8 cellular contexts compared by ENCODE assay signal in genomic region chr5:6715758-6716633, GRCh38. TPM values are rescaled to one million over a fixed set of nuclear protein-coding genes. Genes with fewer than 3 reads are reported as not detected.
DNase-seq lines count a peak whose midpoint lies in the region; ATAC-seq and TF ChIP-seq lines count a peak whose summit lies in the region.

No MANE protein-coding gene starts in this region.

- BruUV-seq in MCF 10A (replicated peaks; lab: Mats Ljungman, UMichigan), result TSS peak; percentile 49

- no peak for DNase-seq in CD14-positive monocyte (ENCODE audit: low spot score)
- no peak for DNase-seq in MG63
- peak; percentile 39 for DNase-seq in MCF 10A (ENCODE audit: unreplicated experiment)
- DNase-seq in naive B cell, result peak; percentile 33
- DNase-seq in foreskin melanocyte, result no peak
- DNase-seq in NCI-H2227 treated with DMSO at 0.1 percent for 48 hours (lab: John Stamatoyannopoulos, UW), result no peak

- H3K4me3 ChIP-seq in MG63, result peak overlapping the region; percentile 66

- TF ChIP-seq CTCF in CD14-positive monocyte (IDR thresholded peaks at IDR 0.05), result no peak
- no peak for TF ChIP-seq CTCF in MCF 10A (IDR thresholded peaks at IDR 0.05; ENCODE audit: unreplicated experiment)

- no peaks in the 10 kb centered on the region for H3K9me3 ChIP-seq in MG63

- H3K4me1 Mint-ChIP-seq in CD14-positive monocyte, result peaks cover 71% of the 10 kb centered on the region
- peaks cover 45% of the 10 kb centered on the region for H3K4me1 Mint-ChIP-seq in MCF 10A (ENCODE audit: insufficient read depth, unreplicated experiment)
- peaks cover 52 to 69% (median 65%) of the 10 kb centered on the region in 3 donors for H3K4me1 Mint-ChIP-seq in naive B cell

- CTCF ChIA-PET in MCF 10A (lab: Yijun Ruan, JAX), result interaction anchor here (0.6 to 1.8 kb wide), 5 partner anchors 11 to 1295 kb away, joined by 3 to 6 read pairs (median 4); no protein-coding TSS in a partner anchor

- H3K4me3 Mint-ChIP-seq in CD14-positive monocyte (peak overlapping the region; percentile 81 to 90), MCF 10A (ENCODE audit: unreplicated experiment) (peak overlapping the region; percentile 78), naive B cell (peak overlapping the region; percentile 74 to 95 (median 89))

- no peaks in the 10 kb centered on the region for H3K27me3 ChIP-seq in MG63

- ATAC-seq in naive B cell (ENCODE audit: low read depth in 2 of 2), result no peak
- ATAC-seq in GM21529 (IDR thresholded peaks at IDR 0.05; ENCODE audit: unreplicated experiment), result no peak
- ATAC-seq in GM21576 (IDR thresholded peaks at IDR 0.05; ENCODE audit: unreplicated experiment), result no peak

- H3K9me3 Mint-ChIP-seq in CD14-positive monocyte (no peaks in the 10 kb centered on the region), MCF 10A (ENCODE audit: unreplicated experiment) (no peaks in the 10 kb centered on the region), naive B cell (no peaks in the 10 kb centered on the region)

- H3K36me3 ChIP-seq in MG63, result peaks cover 44% of the 10 kb centered on the region

- H3K27me3 Mint-ChIP-seq in CD14-positive monocyte (ENCODE audit: low read depth in 3 of 3), result peaks cover 2 to 3% (median 3%) of the 10 kb centered on the region in 3 donors
- H3K27me3 Mint-ChIP-seq in MCF 10A (ENCODE audit: insufficient read depth, unreplicated experiment), result no peaks in the 10 kb centered on the region
- no peaks in the 10 kb centered on the region for H3K27me3 Mint-ChIP-seq in naive B cell

- H3K27ac Mint-ChIP-seq in CD14-positive monocyte (peak overlapping the region in 1 of 7 donors; percentile 81), MCF 10A (ENCODE audit: low read depth, unreplicated experiment) (peak overlapping the region; percentile 64), naive B cell (peak overlapping the region; percentile 28 to 85 (median 65))

- H3K36me3 Mint-ChIP-seq in CD14-positive monocyte, result peaks cover 18 to 31% of the 10 kb centered on the region in 2 donors
- peaks cover 6% of the 10 kb centered on the region for H3K36me3 Mint-ChIP-seq in MCF 10A (ENCODE audit: insufficient read depth, unreplicated experiment)
- H3K36me3 Mint-ChIP-seq in naive B cell, result no peaks in the 10 kb centered on the region

- POLR2A ChIA-PET in MCF 10A (lab: Yijun Ruan, JAX), result interaction anchor here (0.6 to 1.7 kb wide), 4 partner anchors 16 to 83 kb away, joined by 3 to 9 read pairs (median 4); partner anchors contain the start of genes NSUN2 and SRD5A1

- intact Hi-C loops in CD14-positive monocyte (cut with micrococcal nuclease) (loop anchor here in 1 of 2 donors (2.0 kb wide), 1 partner anchor 1293 kb away; the partner anchor contains the start of gene ICE1), MCF 10A (cut with micrococcal nuclease) (no loop called here)

RNA-seq across cellular contexts. Expression of gene TENT4A, which starts 2.8 kb away (rescaled TPM):
- polyA plus RNA-seq in CD14-positive monocyte (under 1 TPM; 0.17 to 0.44 TPM), naive B cell (ENCODE audit: low read depth in 6 of 6) (1 to 10 TPM in 3 of 6 donors, under 1 TPM in 3; 0.04 to 2.0 (median 0.96) TPM)
- total RNA-seq in MG63 (2014; rRNA removed; shearing (Covaris generic); ENCODE audit: low replicate concordance), result 9.9 and 14.6 TPM in 2 replicates
- total RNA-seq in MCF 10A (2022), result 25.6 and 27.6 TPM in 2 replicates

Comparison
In these comparisons a context has a peak if more than half of its experiments do, and no peak if none do; other contexts are left out.
1. DNase-seq: peak in MCF 10A (single experiment) and naive B cell (single experiment); none in CD14-positive monocyte (single experiment), MG63 (single experiment), foreskin melanocyte (single experiment) and NCI-H2227 treated with DMSO at 0.1 percent for 48 hours (single experiment).
2. Peak in every context shown above with its lines, with median percentiles within 50 percentile points of each other: H3K4me3 Mint-ChIP-seq.